In the genomic region with DNA sequence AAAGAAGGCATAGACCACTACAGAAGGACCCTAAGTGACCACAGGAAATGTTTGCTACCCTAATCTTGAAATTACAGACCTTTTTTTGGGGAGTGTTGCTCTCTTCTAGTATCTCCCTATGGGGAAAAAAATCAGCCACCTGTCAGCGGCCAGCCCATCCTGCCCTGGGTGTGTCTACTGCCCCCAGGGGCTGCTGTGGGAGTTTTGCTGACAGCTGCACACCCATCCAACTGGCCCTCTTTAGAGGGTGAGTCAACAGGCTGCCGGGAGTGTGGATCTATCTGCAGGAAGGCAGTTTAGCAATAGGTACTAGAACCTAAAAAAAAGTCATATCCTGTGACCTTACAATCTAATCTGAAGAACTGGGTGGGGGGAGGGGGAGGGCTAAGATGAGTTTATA, we compare ENCODE assay signal across 8 cellular contexts. TPM values are rescaled to one million over a fixed set of nuclear protein-coding genes. Genes with fewer than 3 reads are reported as not detected.
DNase-seq lines count a peak whose midpoint lies in the region; ATAC-seq lines count a peak whose summit lies in the region.

No MANE protein-coding gene starts in this region.

- peak; percentile 65 for DNase-seq in activated CD4-positive, alpha-beta T cell treated with anti-CD3 and anti-CD28 coated beads for 36 hours
- no peak for DNase-seq in activated CD4-positive, alpha-beta T cell treated with anti-CD3 and anti-CD28 coated beads for 1 hour
- peak; percentile 80 for DNase-seq in NCI-H2171 treated with DMSO at 0.1 percent for 48 hours (lab: John Stamatoyannopoulos, UW)
- peak; percentile 33 for DNase-seq in astrocyte of the hippocampus (ENCODE audit: low read depth, low spot score)
- peak; percentile 57 to 75 for DNase-seq in lung microvascular endothelial cell (ENCODE audit: low read depth in 2 of 2)
- no peak for DNase-seq in NCI-H774 (lab: John Stamatoyannopoulos, UW)
- no peak for DNase-seq in stimulated activated CD4-positive, alpha-beta T cell treated with anti-CD3 and anti-CD28 coated beads, Interleukin-4, amount 100 ng/mL, for 1 hour

- H3K9me3 Mint-ChIP-seq in activated CD4-positive, alpha-beta T cell treated with anti-CD3 and anti-CD28 coated beads for 36 hours (ENCODE audit: low read depth), result no peaks in the 10 kb centered on the region

- intact Hi-C loops in activated CD4-positive, alpha-beta T cell treated with anti-CD3 and anti-CD28 coated beads for 36 hours (cut with DNase I, micrococcal nuclease), result no loop called here

- ATAC-seq in activated CD4-positive, alpha-beta T cell treated with anti-CD3 and anti-CD28 coated beads for 36 hours, result peak; percentile 89
- ATAC-seq in GM18870 (IDR thresholded peaks at IDR 0.05; ENCODE audit: unreplicated experiment), result no peak

- peaks cover 9% of the 10 kb centered on the region for H3K4me1 Mint-ChIP-seq in activated CD4-positive, alpha-beta T cell treated with anti-CD3 and anti-CD28 coated beads for 36 hours

- no peak overlapping the region for H3K4me3 Mint-ChIP-seq in activated CD4-positive, alpha-beta T cell treated with anti-CD3 and anti-CD28 coated beads for 36 hours

- H3K27ac Mint-ChIP-seq in activated CD4-positive, alpha-beta T cell treated with anti-CD3 and anti-CD28 coated beads for 36 hours, result no peak overlapping the region

- H3K36me3 Mint-ChIP-seq in activated CD4-positive, alpha-beta T cell treated with anti-CD3 and anti-CD28 coated beads for 36 hours (ENCODE audit: low read depth), result no peaks in the 10 kb centered on the region

- POLR2A ChIA-PET in activated CD4-positive, alpha-beta T cell treated with anti-CD3 and anti-CD28 coated beads for 36 hours (lab: Charles Lee), result no interaction called here

- H3K27me3 Mint-ChIP-seq in activated CD4-positive, alpha-beta T cell treated with anti-CD3 and anti-CD28 coated beads for 36 hours, result peaks cover 30% of the 10 kb centered on the region

- CTCF ChIA-PET in activated CD4-positive, alpha-beta T cell treated with anti-CD3 and anti-CD28 coated beads for 36 hours (lab: Charles Lee), result interaction anchor here (0.6 to 1.0 kb wide), 5 partner anchors 9 to 225 kb away, joined by 3 to 4 read pairs (median 3); a partner anchor contains a TSS

RNA-seq across cellular contexts. Expression of a gene that starts 0.8 kb away (rescaled TPM):
- under 1 TPM in 1 of 2 experiments, not detected in 1; 0.02 TPM for total RNA-seq in activated CD4-positive, alpha-beta T cell treated with anti-CD3 and anti-CD28 coated beads for 36 hours
- total RNA-seq in lung microvascular endothelial cell, result 48.8 and 96.5 TPM in 2 replicates

Comparison
In these comparisons a context has a peak if more than half of its experiments do, and no peak if none do; other contexts are left out.
1. DNase-seq: peak in activated CD4-positive, alpha-beta T cell treated with anti-CD3 and anti-CD28 coated beads for 36 hours (single experiment), NCI-H2171 treated with DMSO at 0.1 percent for 48 hours (single experiment), astrocyte of the hippocampus (single experiment) and lung microvascular endothelial cell (2 of 2); none in activated CD4-positive, alpha-beta T cell treated with anti-CD3 and anti-CD28 coated beads for 1 hour (single experiment), NCI-H774 (single experiment) and stimulated activated CD4-positive, alpha-beta T cell treated with anti-CD3 and anti-CD28 coated beads, Interleukin-4, amount 100 ng/mL, for 1 hour (single experiment).
2. RNA of a gene that starts 0.8 kb away (total RNA-seq): 48.8 to 96.5 TPM in lung microvascular endothelial cell; 0.02 TPM in activated CD4-positive, alpha-beta T cell treated with anti-CD3 and anti-CD28 coated beads for 36 hours; every median in the first group is over 10 times any median in the second.